Comparison of ENCODE assay signal across 21 cellular contexts in genomic region chr6:136563386-136564152, GRCh38. TPM values are rescaled to one million over a fixed set of nuclear protein-coding genes. Genes with fewer than 3 reads are reported as not detected.
DNase-seq lines count a peak whose midpoint lies in the region; TF ChIP-seq lines count a peak whose summit lies in the region.
"Had no signal": no experiment of that assay in that cellular context is flagged by ENCODE, and none has a peak within 500 bp of the region (broad histone marks: within the 10 kb centered on the region; RNA-seq: fewer than 3 reads in every experiment).

No MANE protein-coding gene starts in this region.

- intact Hi-C loops in CD4-positive, alpha-beta memory T cell (cut with micrococcal nuclease) = no loop called here
- intact Hi-C loops in breast epithelium (cut with DNase I; ENCODE audit: low total_unique reads) = no loop called here
- intact Hi-C loops in colonic mucosa (cut with DNase I) = no loop called here

- CTCF ChIA-PET in CD4-positive, alpha-beta memory T cell (lab: Charles Lee; ENCODE audit: partially characterized antibody) = interaction anchor here (1.3 to 9.8 kb wide), 2 partner anchors 13 to 337 kb away, joined by 3 to 56 read pairs; partner anchors contain the start of gene MAP7

- H3K9me3 ChIP-seq in CD4-positive, alpha-beta memory T cell (ENCODE audit: control insufficient read depth in 1 of 2, low read length in 2 of 2) = no peaks in the 10 kb centered on the region
- H3K9me3 ChIP-seq in KOPT-K1 (ENCODE audit: insufficient read depth, low read length, poor library complexity, severe bottlenecking) (no peaks in the 10 kb centered on the region), breast epithelium (no peaks in the 10 kb centered on the region), parathyroid adenoma (ENCODE audit: control insufficient read depth, low read length) (no peaks in the 10 kb centered on the region), Peyer's patch (no peaks in the 10 kb centered on the region), colonic mucosa (no peaks in the 10 kb centered on the region)
- H3K9me3 ChIP-seq: HAP-1, heart left ventricle, psoas muscle, transverse colon had no signal

- H2AFZ ChIP-seq in parathyroid adenoma = peak overlapping the region; percentile 71

- peaks cover 40% of the 10 kb centered on the region for H3K4me1 ChIP-seq in CD4-positive, alpha-beta memory T cell (ENCODE audit: insufficient read depth, low read length)
- H3K4me1 ChIP-seq in breast epithelium = no peaks in the 10 kb centered on the region
- peaks cover 29% of the 10 kb centered on the region for H3K4me1 ChIP-seq in parathyroid adenoma
- H3K4me1 ChIP-seq in Peyer's patch = peaks cover 0 to 20% (median 0%) of the 10 kb centered on the region in 4 donors
- H3K4me1 ChIP-seq in colonic mucosa = peaks cover 4% of the 10 kb centered on the region
- H3K4me1 ChIP-seq: HAP-1, psoas muscle had no signal

- H3K36me3 ChIP-seq in CD4-positive, alpha-beta memory T cell (ENCODE audit: insufficient read depth, low read length) = peaks cover 24% of the 10 kb centered on the region
- H3K36me3 ChIP-seq in KOPT-K1 (ENCODE audit: insufficient read depth, low read length) = no peaks in the 10 kb centered on the region
- H3K36me3 ChIP-seq in breast epithelium = no peaks in the 10 kb centered on the region
- no peaks in the 10 kb centered on the region for H3K36me3 ChIP-seq in parathyroid adenoma (ENCODE audit: control insufficient read depth, insufficient read depth, low read length)
- peaks cover 0 to 27% (median 0%) of the 10 kb centered on the region in 3 donors for H3K36me3 ChIP-seq in Peyer's patch
- H3K36me3 ChIP-seq in colonic mucosa = no peaks in the 10 kb centered on the region

- no peak overlapping the region for H3K4me3 Mint-ChIP-seq in CD4-positive, alpha-beta memory T cell
- H3K4me3 Mint-ChIP-seq: activated naive CD4-positive, alpha-beta T cell treated with anti-CD3 and anti-CD28 coated beads for 36 hours had no signal

- H3K27me3 Mint-ChIP-seq in CD4-positive, alpha-beta memory T cell = no peaks in the 10 kb centered on the region

- peak overlapping the region; percentile 51 for H3K4me2 ChIP-seq in parathyroid adenoma (ENCODE audit: low read length)

- H3K4me3 ChIP-seq in CD4-positive, alpha-beta memory T cell (ENCODE audit: low read length in 2 of 2) = no peak overlapping the region
- H3K4me3 ChIP-seq in breast epithelium = no peak overlapping the region
- no peak overlapping the region for H3K4me3 ChIP-seq in parathyroid adenoma (ENCODE audit: low read depth, low read length)
- H3K4me3 ChIP-seq in Peyer's patch = no peak overlapping the region
- H3K4me3 ChIP-seq in colonic mucosa = no peak overlapping the region
- H3K4me3 ChIP-seq: HAP-1, heart left ventricle, psoas muscle, skin epidermis, transverse colon had no signal

- TF ChIP-seq CTCF in breast epithelium (IDR thresholded peaks at IDR 0.05) (no peak), parathyroid adenoma (IDR thresholded peaks at IDR 0.05) (no peak), Peyer's patch (IDR thresholded peaks at IDR 0.05) (no peak), colonic mucosa (IDR thresholded peaks at IDR 0.05) (no peak)

- H3K27ac Mint-ChIP-seq in CD4-positive, alpha-beta memory T cell = peak overlapping the region in 4 of 7 donors; percentile 18 to 69 (median 40)
- H3K27ac Mint-ChIP-seq: activated naive CD4-positive, alpha-beta T cell treated with anti-CD3 and anti-CD28 coated beads for 36 hours had no signal

- no peaks in the 10 kb centered on the region for H3K9me3 Mint-ChIP-seq in CD4-positive, alpha-beta memory T cell
- H3K9me3 Mint-ChIP-seq: activated naive CD4-positive, alpha-beta T cell treated with anti-CD3 and anti-CD28 coated beads for 36 hours had no signal

- DNase-seq in CD4-positive, alpha-beta memory T cell = no peak
- DNase-seq in breast epithelium (ENCODE audit: low spot score in 2 of 2) = no peak
- DNase-seq in Peyer's patch = no peak
- no peak for DNase-seq in colonic mucosa
- DNase-seq in activated naive CD4-positive, alpha-beta T cell treated with Interleukin-2 at 50 U/mL for 16 hours = no peak
- DNase-seq: activated naive CD4-positive, alpha-beta T cell treated with anti-CD3 and anti-CD28 coated beads for 36 hours; activated T-cell treated with anti-CD3 and anti-CD28 coated beads, Interleukin-2, amount 50 U/mL, for 1 hour; Calu3; heart left ventricle; NCI-H1436 treated with DMSO at 0.1 percent for 48 hours; NCI-H2171; NCI-H69; psoas muscle; stimulated activated CD4-positive, alpha-beta T cell treated with anti-CD3 and anti-CD28 coated beads, Interleukin-2, amount 100 ng/mL, for 24 hours; stimulated activated naive CD4-positive, alpha-beta T cell; transverse colon had no signal

- H3K4me1 Mint-ChIP-seq in CD4-positive, alpha-beta memory T cell = peaks cover 4 to 29% (median 22%) of the 10 kb centered on the region in 4 donors

- no peaks in the 10 kb centered on the region for H3K27me3 ChIP-seq in CD4-positive, alpha-beta memory T cell (ENCODE audit: insufficient read depth, low read length)
- H3K27me3 ChIP-seq in breast epithelium (no peaks in the 10 kb centered on the region), parathyroid adenoma (ENCODE audit: control insufficient read depth, insufficient read depth, low read length) (no peaks in the 10 kb centered on the region), Peyer's patch (no peaks in the 10 kb centered on the region), colonic mucosa (no peaks in the 10 kb centered on the region)
- H3K27me3 ChIP-seq: heart left ventricle, transverse colon had no signal

- POLR2A ChIA-PET in CD4-positive, alpha-beta memory T cell (lab: Charles Lee; ENCODE audit: partially characterized antibody) = interaction anchor here (0.7 to 0.8 kb wide), 2 partner anchors 37 to 38 kb away, joined by 3 to 4 read pairs; no protein-coding TSS in a partner anchor

- no peak overlapping the region for H3K9ac ChIP-seq in parathyroid adenoma
- no peak overlapping the region for H3K9ac ChIP-seq in colonic mucosa (ENCODE audit: low read depth in 2 of 2, low read length in 2 of 2)

- TF ChIP-seq POLR2A in breast epithelium (IDR thresholded peaks at IDR 0.05) (no peak), Peyer's patch (IDR thresholded peaks at IDR 0.05) (no peak)

- H3K27ac ChIP-seq in CD4-positive, alpha-beta memory T cell (ENCODE audit: low read depth, low read length) = no peak overlapping the region
- peak overlapping the region; percentile 89 for H3K27ac ChIP-seq in KOPT-K1 (ENCODE audit: low read depth, low read length, poor library complexity, severe bottlenecking)
- peak overlapping the region; percentile 31 to 62 for H3K27ac ChIP-seq in breast epithelium
- H3K27ac ChIP-seq in parathyroid adenoma = peak overlapping the region; percentile 67
- H3K27ac ChIP-seq in Peyer's patch = no peak overlapping the region
- no peak overlapping the region for H3K27ac ChIP-seq in colonic mucosa
- H3K27ac ChIP-seq: heart left ventricle, psoas muscle, skin epidermis had no signal

- peaks cover 44 to 62% of the 10 kb centered on the region in 2 donors for H3K36me3 Mint-ChIP-seq in CD4-positive, alpha-beta memory T cell

- H3K79me2 ChIP-seq in parathyroid adenoma = no peaks in the 10 kb centered on the region

RNA-seq across cellular contexts. Expression of gene MAP7, which starts 13.3 kb away (rescaled TPM):
- under 1 TPM; 0.55 to 0.69 TPM for total RNA-seq in CD4-positive, alpha-beta memory T cell
- 1 to 10 TPM in 1 of 2 donors, under 1 TPM in 1; 0.60 to 1.5 TPM for polyA plus RNA-seq in CD4-positive, alpha-beta memory T cell
- total RNA-seq in breast epithelium (10 to 100 TPM; 14.2 to 42.4 (median 16.4) TPM), Peyer's patch (10 to 100 TPM; 16.5 to 47.1 (median 38.8) TPM), colonic mucosa (10 to 100 TPM; 69.4 to 74.3 TPM)
- total RNA-seq: OCI-LY7 had no signal

Comparison
In these comparisons a context has a peak if more than half of its experiments do, and no peak if none do; other contexts are left out.
1. H3K27ac ChIP-seq: peak in KOPT-K1 (single experiment), breast epithelium (2 of 2) and parathyroid adenoma (single experiment); none in CD4-positive, alpha-beta memory T cell (single experiment), Peyer's patch (0 of 4) and colonic mucosa (single experiment).
2. RNA of gene MAP7, which starts 13.3 kb away (total RNA-seq): 69.4 to 74.3 TPM in colonic mucosa, 16.5 to 47.1 TPM in Peyer's patch and 14.2 to 42.4 TPM in breast epithelium; 0.55 to 0.69 TPM in CD4-positive, alpha-beta memory T cell; every median in the first group is over 4 times any median in the second.